In the genomic region with DNA sequence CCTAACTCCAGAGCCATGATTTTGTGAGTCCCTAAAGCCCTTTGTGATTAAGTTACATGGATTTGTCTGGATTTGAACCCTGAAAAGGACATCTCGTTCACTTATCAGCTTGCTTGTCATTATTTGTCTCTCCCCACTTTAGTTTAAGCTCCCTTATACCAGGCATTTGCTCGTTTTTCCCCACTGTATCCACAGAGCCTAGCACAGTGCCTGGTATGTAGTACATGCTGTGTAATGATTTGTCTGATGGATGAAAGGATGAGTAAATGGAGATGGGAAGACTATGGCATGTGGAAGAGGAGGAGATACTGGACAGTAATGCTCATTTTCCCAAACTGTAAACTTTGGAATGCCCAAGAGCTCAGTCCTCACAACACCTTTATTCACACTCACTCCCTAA, we compare ENCODE assay signal across 2 cellular contexts.
TF ChIP-seq lines count a peak whose summit lies in the region.

No MANE protein-coding gene starts in this region.

TF ChIP-seq in IMR-90, 13 proteins besides CTCF, POLR2A, EP300 and RAD21:
- TF ChIP-seq CHD1 (IDR thresholded peaks at IDR 0.05; ENCODE audit: low read depth, low read length) (no peak), CEBPB (IDR thresholded peaks at IDR 0.05; ENCODE audit: low read depth, low read length) (no peak), RCOR1 (IDR thresholded peaks at IDR 0.05; ENCODE audit: insufficient replicate concordance, low read length) (no peak)

TF ChIP-seq in GM12878, 131 proteins besides CTCF, POLR2A, EP300 and RAD21:
- TF ChIP-seq, protein P1, sequence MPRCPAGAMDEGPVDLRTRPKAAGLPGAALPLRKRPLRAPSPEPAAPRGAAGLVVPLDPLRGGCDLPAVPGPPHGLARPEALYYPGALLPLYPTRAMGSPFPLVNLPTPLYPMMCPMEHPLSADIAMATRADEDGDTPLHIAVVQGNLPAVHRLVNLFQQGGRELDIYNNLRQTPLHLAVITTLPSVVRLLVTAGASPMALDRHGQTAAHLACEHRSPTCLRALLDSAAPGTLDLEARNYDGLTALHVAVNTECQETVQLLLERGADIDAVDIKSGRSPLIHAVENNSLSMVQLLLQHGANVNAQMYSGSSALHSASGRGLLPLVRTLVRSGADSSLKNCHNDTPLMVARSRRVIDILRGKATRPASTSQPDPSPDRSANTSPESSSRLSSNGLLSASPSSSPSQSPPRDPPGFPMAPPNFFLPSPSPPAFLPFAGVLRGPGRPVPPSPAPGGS (IDR thresholded peaks at IDR 0.05; ENCODE audit: borderline replicate concordance, insufficient read depth, low read depth, low read length, poor library complexity, severe bottlenecking): no peak
- 0 out of 2 replicates have a peak, but pooled peaks have one; percentile 15 for TF ChIP-seq ZBTB11 (CRISPR knock-in tag; IDR thresholded peaks at IDR 0.05)
